Comparison of ENCODE assay signal across 10 cellular contexts in genomic region chr2:43524180-43524965, GRCh38.
DNase-seq lines count a peak whose midpoint lies in the region; ATAC-seq and TF ChIP-seq lines count a peak whose summit lies in the region.
"Had no signal": no experiment of that assay in that cellular context is flagged by ENCODE, and none has a peak within 500 bp of the region (broad histone marks: within the 10 kb centered on the region; RNA-seq: fewer than 3 reads in every experiment).

No MANE protein-coding gene starts in this region.

- TF ChIP-seq EP300 in stomach (IDR thresholded peaks at IDR 0.05): no peak

- H3K27ac ChIP-seq in Peyer's patch: peak overlapping the region in 3 of 4 donors; percentile 33 to 68 (median 60)
- peak overlapping the region in 3 of 5 donors; percentile 50 to 71 (median 56) for H3K27ac ChIP-seq in stomach
- no peak overlapping the region for H3K27ac ChIP-seq in caudate nucleus (ENCODE audit: low read depth, low read length)

- intact Hi-C loops in stomach (cut with DNase I; ENCODE audit: low total_unique reads): no loop called here

- H3K36me3 ChIP-seq in Peyer's patch (no peaks in the 10 kb centered on the region), stomach (peaks cover 0 to 11% (median 0%) of the 10 kb centered on the region in 4 donors)

- TF ChIP-seq CTCF in GM12874 (IDR thresholded peaks at IDR 0.05; ENCODE audit: insufficient read depth, low read depth, low read length) (peak; percentile 37; the same call in 1 of the 2 replicates), Peyer's patch (IDR thresholded peaks at IDR 0.05) (peak in 5 of 6 experiments; percentile 38 to 50 (median 44)), fibroblast of mammary gland (conservative IDR thresholded peaks at IDR 0.05; ENCODE audit: control insufficient read depth, insufficient read depth, low read depth, low read length) (peak; percentile 42), stomach (IDR thresholded peaks at IDR 0.05) (peak in 3 of 7 experiments; percentile 26 to 38 (median 26))

- H3K4me1 ChIP-seq in Peyer's patch (peaks cover 0 to 9% (median 0%) of the 10 kb centered on the region in 4 donors), stomach (peaks cover 11 to 34% (median 20%) of the 10 kb centered on the region in 4 donors)

- ATAC-seq in GM18517 (IDR thresholded peaks at IDR 0.05; ENCODE audit: unreplicated experiment): no peak
- ATAC-seq: esophagus mucosa had no signal

- H3K4me3 ChIP-seq in Peyer's patch (no peak overlapping the region), fibroblast of mammary gland (ENCODE audit: control insufficient read depth, low read depth, low read length) (no peak overlapping the region), stomach (no peak overlapping the region)

- H3K27me3 ChIP-seq in Peyer's patch (no peaks in the 10 kb centered on the region), stomach (no peaks in the 10 kb centered on the region)

- WGBS in stomach, 5 donors: 72 to 87% (median 82%) methylated on average over 3 of the region's 3 CpGs

- DNase-seq in Peyer's patch: no peak
- DNase-seq in fibroblast of mammary gland (ENCODE audit: low read depth): peak; percentile 29
- no peak for DNase-seq in stomach
- no peak for DNase-seq in activated CD4-positive, alpha-beta T cell treated with anti-CD3 and anti-CD28 coated beads for 1 hour
- DNase-seq in caudate nucleus (lab: John Stamatoyannopoulos, UW): no peak
- no peak for DNase-seq in NCI-H146 (lab: John Stamatoyannopoulos, UW)
- DNase-seq: activated T-cell treated with anti-CD3 and anti-CD28 coated beads, Interleukin-2, amount 50 U/mL, for 48 hours had no signal

- H3K9me3 ChIP-seq in Peyer's patch: no peaks in the 10 kb centered on the region
- peaks cover 0 to 9% (median 2%) of the 10 kb centered on the region in 4 donors for H3K9me3 ChIP-seq in stomach

- no peak for TF ChIP-seq POLR2A in Peyer's patch (IDR thresholded peaks at IDR 0.05)
- TF ChIP-seq POLR2A in stomach (IDR thresholded peaks at IDR 0.05): no peak
